ENCODE assay signal across 9 cellular contexts in the genomic region with DNA sequence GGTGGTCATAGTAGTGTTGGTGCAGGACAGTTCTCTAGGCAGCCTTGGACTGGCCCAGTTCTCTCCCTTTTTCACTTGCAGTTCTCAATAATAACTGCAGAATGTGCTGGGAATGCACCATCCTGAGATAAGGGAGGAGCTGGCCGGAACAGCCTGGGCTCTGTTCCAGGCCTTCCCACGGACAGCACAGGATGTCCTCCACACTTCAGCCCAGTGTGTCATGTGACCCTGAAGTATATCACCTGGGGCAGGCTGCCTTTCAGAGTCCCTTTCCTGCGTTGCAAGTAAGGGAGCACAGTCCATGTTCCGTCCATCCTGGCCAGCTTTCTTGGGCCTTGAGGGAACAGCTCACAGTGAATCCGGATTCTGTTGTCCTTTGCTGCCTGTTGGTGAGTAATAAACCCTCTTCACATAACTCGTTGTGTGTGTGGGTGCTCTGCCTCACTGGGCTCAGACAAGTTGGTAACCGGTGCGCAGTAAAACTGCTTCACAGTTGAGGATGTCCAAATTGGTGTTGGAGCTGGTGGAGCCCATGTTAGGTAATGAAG. TPM values are rescaled to one million over a fixed set of nuclear protein-coding genes. Genes with fewer than 3 reads are reported as not detected.
A peak's percentile ranks its signal among the peaks of the same experiment; 100 is the strongest.
DNase-seq lines count a peak whose midpoint lies in the region; ATAC-seq lines count a peak whose summit lies in the region.
"Had no signal": no experiment of that assay in that cellular context is flagged by ENCODE, and none has a peak within 500 bp of the region (broad histone marks: within the 10 kb centered on the region; RNA-seq: fewer than 3 reads in every experiment).

No MANE protein-coding gene starts in this region.

- H3K27ac ChIP-seq in CD4-positive, alpha-beta memory T cell (ENCODE audit: low read depth, low read length), result no peak overlapping the region

- H3K36me3 ChIP-seq in CD4-positive, alpha-beta memory T cell (ENCODE audit: insufficient read depth, low read length), result no peaks in the 10 kb centered on the region

- CTCF ChIA-PET in CD4-positive, alpha-beta memory T cell (lab: Charles Lee; ENCODE audit: partially characterized antibody), result interaction anchor here (1.2 kb wide), 1 partner anchor 17 kb away, joined by 6 read pairs; no protein-coding TSS in a partner anchor

- H3K4me1 Mint-ChIP-seq in CD4-positive, alpha-beta memory T cell, result peaks cover 0 to 6% (median 4%) of the 10 kb centered on the region in 4 donors

- peak; percentile 25 for ATAC-seq in esophagus mucosa

- no peaks in the 10 kb centered on the region for H3K9me3 Mint-ChIP-seq in CD4-positive, alpha-beta memory T cell

- H3K27me3 ChIP-seq in CD4-positive, alpha-beta memory T cell (ENCODE audit: insufficient read depth, low read length), result no peaks in the 10 kb centered on the region

- no peaks in the 10 kb centered on the region for H3K9me3 ChIP-seq in CD4-positive, alpha-beta memory T cell (ENCODE audit: control insufficient read depth in 1 of 2, low read length in 2 of 2)

- H3K27me3 Mint-ChIP-seq in CD4-positive, alpha-beta memory T cell, result peaks cover 0 to 11% of the 10 kb centered on the region in 2 donors

- no peaks in the 10 kb centered on the region for H3K4me1 ChIP-seq in CD4-positive, alpha-beta memory T cell (ENCODE audit: insufficient read depth, low read length)

- H3K4me3 Mint-ChIP-seq in CD4-positive, alpha-beta memory T cell, result no peak overlapping the region

- no peak overlapping the region for H3K4me3 ChIP-seq in CD4-positive, alpha-beta memory T cell (ENCODE audit: low read length in 2 of 2)

- no peaks in the 10 kb centered on the region for H3K36me3 Mint-ChIP-seq in CD4-positive, alpha-beta memory T cell

- no peak overlapping the region for H3K27ac Mint-ChIP-seq in CD4-positive, alpha-beta memory T cell

- intact Hi-C loops in CD4-positive, alpha-beta memory T cell (cut with micrococcal nuclease), result no loop called here

- DNase-seq in EL (peak; percentile 26), NCI-H510A (lab: John Stamatoyannopoulos, UW) (peak; percentile 28), mucosa of gallbladder (ENCODE audit: low spot score) (peak; percentile 30), hepatic stellate cell (ENCODE audit: low spot score) (no peak), NCI-H2107 treated with DMSO at 0.1 percent for 48 hours (lab: John Stamatoyannopoulos, UW; ENCODE audit: unreplicated experiment) (no peak)
- no peak for DNase-seq in stimulated activated CD4-positive, alpha-beta T cell treated with anti-CD3 and anti-CD28 coated beads, Interleukin-12 subunit alpha, Interleukin-12 subunit beta, amount 100 ng/mL, for 4 hours
- DNase-seq in CD4-positive, alpha-beta memory T cell, result no peak
- DNase-seq: stimulated activated naive CD8-positive, alpha-beta T cell treated with anti-CD3 and anti-CD28 coated beads, Interleukin-15, amount 100 ng/mL, for 72 hours had no signal

- POLR2A ChIA-PET in CD4-positive, alpha-beta memory T cell (lab: Charles Lee; ENCODE audit: partially characterized antibody), result no interaction called here

RNA-seq across cellular contexts. Expression of gene BBS12, which starts 32.3 kb away (rescaled TPM):
- 1.00 TPM for total RNA-seq in esophagus mucosa
- total RNA-seq in mucosa of gallbladder, result 4.1 TPM
- 1 to 10 TPM; 3.7 to 4.1 TPM for total RNA-seq in CD4-positive, alpha-beta memory T cell
- 1 to 10 TPM; 1.7 to 2.0 TPM for polyA plus RNA-seq in CD4-positive, alpha-beta memory T cell

Comparison
In these comparisons a context has a peak if more than half of its experiments do, and no peak if none do; other contexts are left out.
1. DNase-seq: peak in EL (single experiment), NCI-H510A (single experiment) and mucosa of gallbladder (single experiment); none in hepatic stellate cell (single experiment), NCI-H2107 treated with DMSO at 0.1 percent for 48 hours (single experiment), stimulated activated CD4-positive, alpha-beta T cell treated with anti-CD3 and anti-CD28 coated beads, Interleukin-12 subunit alpha, Interleukin-12 subunit beta, amount 100 ng/mL, for 4 hours (single experiment) and CD4-positive, alpha-beta memory T cell (0 of 5).